8 cellular contexts compared by ENCODE assay signal in the genomic region with DNA sequence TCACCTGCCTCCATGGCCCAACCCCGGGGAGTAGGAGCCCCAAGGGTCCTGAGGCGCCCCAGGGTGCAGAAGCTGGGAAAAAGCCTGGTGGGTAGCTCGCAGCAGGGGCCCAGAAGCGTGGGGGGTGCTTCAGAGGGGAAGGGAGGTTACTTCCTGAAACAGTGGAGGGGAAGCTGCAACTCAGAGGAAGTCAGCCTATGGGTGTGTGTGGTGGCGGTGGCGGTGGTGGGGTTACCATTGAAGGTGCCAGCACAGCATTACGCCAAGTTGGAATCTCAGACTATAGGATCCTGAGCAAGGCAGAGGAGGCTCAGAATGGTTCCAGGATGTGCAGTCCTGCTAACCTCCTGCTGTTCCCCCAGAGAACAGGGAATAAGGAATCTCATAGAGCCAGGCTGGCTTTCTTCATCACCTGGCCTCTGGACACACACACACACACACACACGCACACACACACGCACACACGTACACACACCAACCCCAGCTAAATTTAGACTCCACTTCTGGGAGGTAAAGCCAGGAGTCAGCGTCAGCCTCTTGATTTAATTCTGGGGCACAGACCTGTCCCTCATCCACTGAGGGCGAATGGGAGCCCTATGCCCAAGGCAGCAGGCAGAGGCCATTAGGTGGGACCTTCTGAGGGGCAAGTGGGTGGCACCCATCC. TPM values are rescaled to one million over a fixed set of nuclear protein-coding genes. Genes with fewer than 3 reads are reported as not detected.
DNase-seq lines count a peak whose midpoint lies in the region; ATAC-seq and TF ChIP-seq lines count a peak whose summit lies in the region.

No MANE protein-coding gene starts in this region.

- TF ChIP-seq POLR2A in Raji (IDR thresholded peaks at IDR 0.05; ENCODE audit: insufficient read depth, low read depth, low read length) = peak; percentile 64

- peak; percentile 11 for ATAC-seq in GM21619 (IDR thresholded peaks at IDR 0.05; ENCODE audit: unreplicated experiment)
- peak; percentile 58 for ATAC-seq in Right ventricle myocardium superior (ENCODE audit: poor library complexity)
- no peak for ATAC-seq in GM19324 (IDR thresholded peaks at IDR 0.05; ENCODE audit: low FRiP score, unreplicated experiment)

- no peak for TF ChIP-seq CTCF in AG10803 (conservative IDR thresholded peaks at IDR 0.05; ENCODE audit: low read length)

- in situ Hi-C loops in G401 (cut with HindIII; ENCODE audit: low sequenced_read_pairs) = loop anchor here (25.0 kb wide), 1 partner anchor 133 kb away; no protein-coding TSS in a partner anchor

- intact Hi-C loops in Right ventricle myocardium superior (cut with DNase I) = loop anchor here (5.0 kb wide), 1 partner anchor 148 kb away; no protein-coding TSS in a partner anchor

- DNase-seq in AG10803 (ENCODE audit: low read depth) (peak; percentile 53), Right ventricle myocardium superior (peak; percentile 81), renal cortical epithelial cell (ENCODE audit: low read depth) (peak; percentile 30), G401 (ENCODE audit: low spot score) (no peak)
- DNase-seq in activated naive CD4-positive, alpha-beta T cell treated with Interleukin-2 at 50 U/mL for 16 hours = peak; percentile 76

- peak overlapping the region; percentile 85 for H3K4me3 ChIP-seq in AG10803 (ENCODE audit: low read length)

RNA-seq across cellular contexts. Expression of gene DENND4B, which starts 1.3 kb away (rescaled TPM):
- total RNA-seq in Right ventricle myocardium superior = 45.5 TPM
- 2.6 and 21.5 TPM in 2 replicates for total RNA-seq in renal cortical epithelial cell
- 7.8 and 9.3 TPM in 2 replicates for total RNA-seq in G401 (2014; rRNA removed; shearing (Covaris generic))

RNA-seq across cellular contexts. Expression of gene CRTC2, which starts 13.1 kb away (rescaled TPM):
- total RNA-seq in Right ventricle myocardium superior = 20.8 TPM
- total RNA-seq in renal cortical epithelial cell = 2.8 and 6.6 TPM in 2 replicates
- total RNA-seq in G401 (2014; rRNA removed; shearing (Covaris generic)) = 3.6 and 7.2 TPM in 2 replicates

RNA-seq across cellular contexts. Expression of gene SLC39A1, which starts 18.1 kb away (rescaled TPM):
- 46.9 TPM for total RNA-seq in Right ventricle myocardium superior
- total RNA-seq in renal cortical epithelial cell = 203 and 214 TPM in 2 replicates
- total RNA-seq in G401 (2014; rRNA removed; shearing (Covaris generic)) = 251 and 259 TPM in 2 replicates

RNA-seq across cellular contexts. Expression of gene CREB3L4, which starts 22.4 kb away (rescaled TPM):
- 4.1 TPM for total RNA-seq in Right ventricle myocardium superior
- total RNA-seq in renal cortical epithelial cell = 4.9 and 7.1 TPM in 2 replicates
- 12.0 and 13.4 TPM in 2 replicates for total RNA-seq in G401 (2014; rRNA removed; shearing (Covaris generic))

RNA-seq across cellular contexts. Expression of gene GATAD2B, which starts 22.5 kb away (rescaled TPM):
- 30.1 TPM for total RNA-seq in Right ventricle myocardium superior
- total RNA-seq in renal cortical epithelial cell = 2.6 and 16.6 TPM in 2 replicates
- 5.0 and 5.8 TPM in 2 replicates for total RNA-seq in G401 (2014; rRNA removed; shearing (Covaris generic))
